Comparison of ENCODE assay signal across 20 cellular contexts in the genomic region with DNA sequence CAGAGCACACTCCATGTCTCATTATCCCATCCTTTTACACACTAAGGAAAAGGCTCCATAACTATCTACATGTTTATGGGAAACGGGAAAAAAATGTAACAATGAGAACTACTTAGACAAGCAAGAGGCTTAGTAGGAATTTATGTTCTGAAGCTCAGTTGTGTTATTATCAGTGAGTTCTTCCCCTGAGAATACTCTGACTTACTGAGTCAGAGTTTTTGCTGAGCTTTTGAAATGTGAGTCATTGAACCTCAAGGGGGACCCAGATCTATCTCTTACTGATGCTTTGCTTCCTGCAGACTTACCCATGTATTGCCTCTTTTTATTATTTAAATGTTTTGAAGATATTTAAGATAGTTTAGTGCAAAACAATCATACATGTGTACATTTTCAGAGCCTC. TPM values are rescaled to one million over a fixed set of nuclear protein-coding genes. Genes with fewer than 3 reads are reported as not detected.
A peak's percentile ranks its signal among the peaks of the same experiment; 100 is the strongest.
DNase-seq lines count a peak whose midpoint lies in the region; ATAC-seq and TF ChIP-seq lines count a peak whose summit lies in the region.
"Had no signal": no experiment of that assay in that cellular context is flagged by ENCODE, and none has a peak within 500 bp of the region (broad histone marks: within the 10 kb centered on the region; RNA-seq: fewer than 3 reads in every experiment).

No MANE protein-coding gene starts in this region.

- no peaks in the 10 kb centered on the region for H3K27me3 ChIP-seq in foreskin keratinocyte

- DNase-seq in AG08395 (ENCODE audit: low spot score) = peak; percentile 79
- DNase-seq in foreskin keratinocyte = peak in 1 of 2 donors; percentile 36
- DNase-seq in activated T-helper 2 cell treated with anti-CD3 and anti-CD28 coated beads, Interferon-gamma antibody, Interleukin-2, Interleukin-4, amounts not matched to agents 10 μg/mL and 5 μg/mL and 100 μg/mL, durations not matched to agents 14 hours and 24 hours and 36 hours (ENCODE audit: low spot score) = no peak
- no peak for DNase-seq in KG1 (lab: John Stamatoyannopoulos, UW)
- DNase-seq in kidney tubule cell (ENCODE audit: low spot score) = no peak
- DNase-seq: activated naive CD4-positive, alpha-beta T cell; C1 segment of cervical spinal cord; GF-D8; hippocampal formation; NCI-H187; stimulated activated CD4-positive, alpha-beta T cell treated with anti-CD3 and anti-CD28 coated beads, Interleukin-2, amount 100 ng/mL, for 24 hours; stimulated activated naive B cell treated with anti-CD40 and anti-IgM and Interleukin-4, amounts not matched to agents 10 μg/mL and 1 μg/mL and 100 μg/mL, for 72 hours had no signal

- no peaks in the 10 kb centered on the region for H3K9me3 Mint-ChIP-seq in activated T-helper 17 cell treated with anti-CD3 and anti-CD28 coated beads, Interleukin-2, amount 50 U/mL, for 72 hours
- no peaks in the 10 kb centered on the region for H3K9me3 Mint-ChIP-seq in activated T-helper 2 cell treated with anti-CD3 and anti-CD28 coated beads, Interferon-gamma antibody, Interleukin-2, Interleukin-4, amounts not matched to agents 10 μg/mL and 5 μg/mL and 100 μg/mL, durations not matched to agents 14 hours and 24 hours and 36 hours
- H3K9me3 Mint-ChIP-seq: stimulated activated naive B cell treated with anti-CD40 and anti-IgM and Interleukin-4, amounts not matched to agents 10 μg/mL and 1 μg/mL and 100 μg/mL, for 72 hours; T-helper 2 cell treated with Interferon-gamma antibody and Interleukin-4, amounts not matched to agents 5 μg/mL and 100 μg/mL, for 36 hours had no signal

- TF ChIP-seq CTCF in foreskin keratinocyte (conservative IDR thresholded peaks at IDR 0.05) = no peak

- no peaks in the 10 kb centered on the region for H3K4me1 ChIP-seq in foreskin keratinocyte

- no peaks in the 10 kb centered on the region for H3K4me1 Mint-ChIP-seq in activated T-helper 17 cell treated with anti-CD3 and anti-CD28 coated beads, Interleukin-2, amount 50 U/mL, for 72 hours
- H3K4me1 Mint-ChIP-seq in activated T-helper 2 cell treated with anti-CD3 and anti-CD28 coated beads, Interferon-gamma antibody, Interleukin-2, Interleukin-4, amounts not matched to agents 10 μg/mL and 5 μg/mL and 100 μg/mL, durations not matched to agents 14 hours and 24 hours and 36 hours (ENCODE audit: low read depth) = no peaks in the 10 kb centered on the region
- H3K4me1 Mint-ChIP-seq: stimulated activated naive B cell treated with anti-CD40 and anti-IgM and Interleukin-4, amounts not matched to agents 10 μg/mL and 1 μg/mL and 100 μg/mL, for 72 hours had no signal

- no peaks in the 10 kb centered on the region for H3K27me3 Mint-ChIP-seq in activated T-helper 17 cell treated with anti-CD3 and anti-CD28 coated beads, Interleukin-2, amount 50 U/mL, for 72 hours
- no peaks in the 10 kb centered on the region for H3K27me3 Mint-ChIP-seq in activated T-helper 2 cell treated with anti-CD3 and anti-CD28 coated beads, Interferon-gamma antibody, Interleukin-2, Interleukin-4, amounts not matched to agents 10 μg/mL and 5 μg/mL and 100 μg/mL, durations not matched to agents 14 hours and 24 hours and 36 hours (ENCODE audit: low read depth)
- H3K27me3 Mint-ChIP-seq: stimulated activated naive B cell treated with anti-CD40 and anti-IgM and Interleukin-4, amounts not matched to agents 10 μg/mL and 1 μg/mL and 100 μg/mL, for 72 hours had no signal

- no peak overlapping the region for H3K27ac Mint-ChIP-seq in activated T-helper 17 cell treated with anti-CD3 and anti-CD28 coated beads, Interleukin-2, amount 50 U/mL, for 72 hours
- no peak overlapping the region for H3K27ac Mint-ChIP-seq in activated T-helper 2 cell treated with anti-CD3 and anti-CD28 coated beads, Interferon-gamma antibody, Interleukin-2, Interleukin-4, amounts not matched to agents 10 μg/mL and 5 μg/mL and 100 μg/mL, durations not matched to agents 14 hours and 24 hours and 36 hours
- H3K27ac Mint-ChIP-seq: stimulated activated naive B cell treated with anti-CD40 and anti-IgM and Interleukin-4, amounts not matched to agents 10 μg/mL and 1 μg/mL and 100 μg/mL, for 72 hours; T-helper 2 cell treated with Interferon-gamma antibody and Interleukin-4, amounts not matched to agents 5 μg/mL and 100 μg/mL, for 36 hours had no signal

- H3K4me3 Mint-ChIP-seq in activated T-helper 17 cell treated with anti-CD3 and anti-CD28 coated beads, Interleukin-2, amount 50 U/mL, for 72 hours = no peak overlapping the region
- no peak overlapping the region for H3K4me3 Mint-ChIP-seq in activated T-helper 2 cell treated with anti-CD3 and anti-CD28 coated beads, Interferon-gamma antibody, Interleukin-2, Interleukin-4, amounts not matched to agents 10 μg/mL and 5 μg/mL and 100 μg/mL, durations not matched to agents 14 hours and 24 hours and 36 hours (ENCODE audit: low read depth)
- H3K4me3 Mint-ChIP-seq: stimulated activated naive B cell treated with anti-CD40 and anti-IgM and Interleukin-4, amounts not matched to agents 10 μg/mL and 1 μg/mL and 100 μg/mL, for 72 hours; T-helper 2 cell treated with Interferon-gamma antibody and Interleukin-4, amounts not matched to agents 5 μg/mL and 100 μg/mL, for 36 hours had no signal

- ATAC-seq in HG02852 (IDR thresholded peaks at IDR 0.05; ENCODE audit: unreplicated experiment) (peak; percentile 61), foreskin keratinocyte (peak; percentile 86), HG03342 (IDR thresholded peaks at IDR 0.05; ENCODE audit: unreplicated experiment) (no peak)
- peak; percentile 26 for ATAC-seq in activated T-helper 17 cell treated with anti-CD3 and anti-CD28 coated beads, Interleukin-2, amount 50 U/mL, for 72 hours (replicated peaks)
- ATAC-seq: stimulated activated naive B cell treated with anti-CD40 and anti-IgM and Interleukin-4, amounts not matched to agents 10 μg/mL and 1 μg/mL and 100 μg/mL, for 72 hours had no signal

- H3K27ac ChIP-seq in foreskin keratinocyte = no peak overlapping the region

- no peaks in the 10 kb centered on the region for H3K36me3 Mint-ChIP-seq in activated T-helper 17 cell treated with anti-CD3 and anti-CD28 coated beads, Interleukin-2, amount 50 U/mL, for 72 hours (ENCODE audit: low read depth)
- no peaks in the 10 kb centered on the region for H3K36me3 Mint-ChIP-seq in activated T-helper 2 cell treated with anti-CD3 and anti-CD28 coated beads, Interferon-gamma antibody, Interleukin-2, Interleukin-4, amounts not matched to agents 10 μg/mL and 5 μg/mL and 100 μg/mL, durations not matched to agents 14 hours and 24 hours and 36 hours (ENCODE audit: low read depth)
- H3K36me3 Mint-ChIP-seq: stimulated activated naive B cell treated with anti-CD40 and anti-IgM and Interleukin-4, amounts not matched to agents 10 μg/mL and 1 μg/mL and 100 μg/mL, for 72 hours had no signal

- intact Hi-C loops in activated T-helper 2 cell treated with anti-CD3 and anti-CD28 coated beads, Interferon-gamma antibody, Interleukin-2, Interleukin-4, amounts not matched to agents 10 μg/mL and 5 μg/mL and 100 μg/mL, durations not matched to agents 14 hours and 24 hours and 36 hours (cut with micrococcal nuclease) = no loop called here

RNA-seq across cellular contexts. Expression of gene CFHR5, which starts 20.1 kb away (rescaled TPM):
- total RNA-seq in activated T-helper 17 cell treated with anti-CD3 and anti-CD28 coated beads, Interleukin-2, amount 50 U/mL, for 72 hours = not detected
- not detected in 2 replicates for total RNA-seq in foreskin keratinocyte
- not detected in 2 replicates for polyA plus RNA-seq in foreskin keratinocyte
- total RNA-seq in activated T-helper 2 cell treated with anti-CD3 and anti-CD28 coated beads, Interferon-gamma antibody, Interleukin-2, Interleukin-4, amounts not matched to agents 10 μg/mL and 5 μg/mL and 100 μg/mL, durations not matched to agents 14 hours and 24 hours and 36 hours = not detected in 2 replicates
- total RNA-seq: dermis microvascular lymphatic vessel endothelial cell, lung microvascular endothelial cell, OCI-LY7, osteocyte had no signal

RNA-seq across cellular contexts. Expression of gene CFHR2, which starts 53.9 kb away (rescaled TPM):
- total RNA-seq in activated T-helper 17 cell treated with anti-CD3 and anti-CD28 coated beads, Interleukin-2, amount 50 U/mL, for 72 hours = not detected
- total RNA-seq in foreskin keratinocyte = not detected in 2 replicates
- polyA plus RNA-seq in foreskin keratinocyte = not detected in 2 replicates
- not detected in 2 replicates for total RNA-seq in activated T-helper 2 cell treated with anti-CD3 and anti-CD28 coated beads, Interferon-gamma antibody, Interleukin-2, Interleukin-4, amounts not matched to agents 10 μg/mL and 5 μg/mL and 100 μg/mL, durations not matched to agents 14 hours and 24 hours and 36 hours
- total RNA-seq: dermis microvascular lymphatic vessel endothelial cell, lung microvascular endothelial cell, OCI-LY7, osteocyte had no signal
